Comparison of ENCODE assay signal across 8 cellular contexts in genomic region chr9:129109504-129109903, GRCh38. TPM values are rescaled to one million over a fixed set of nuclear protein-coding genes. Genes with fewer than 3 reads are reported as not detected.
DNase-seq lines count a peak whose midpoint lies in the region; ATAC-seq, FAIRE-seq and TF ChIP-seq lines count a peak whose summit lies in the region.

No MANE protein-coding gene starts in this region.

- no TSS peak for BruUV-seq in MCF 10A (replicated peaks; lab: Mats Ljungman, UMichigan)
- BruUV-seq in mammary epithelial cell (replicated peaks; lab: Mats Ljungman, UMichigan), result no TSS peak

- H3K4me1 Mint-ChIP-seq in MCF 10A (ENCODE audit: insufficient read depth, unreplicated experiment), result peaks cover 12% of the 10 kb centered on the region
- H3K4me1 Mint-ChIP-seq in activated CD4-positive, alpha-beta memory T cell treated with anti-CD3 and anti-CD28 coated beads for 36 hours (ENCODE audit: low read depth), result peaks cover 25% of the 10 kb centered on the region
- H3K4me1 Mint-ChIP-seq in glutamatergic neuron (ENCODE audit: low read depth, unreplicated experiment), result peaks cover 9% of the 10 kb centered on the region

- H3K27ac ChIP-seq in mammary epithelial cell (ENCODE audit: insufficient read depth, low read depth, low read length) (no peak overlapping the region), skeletal muscle tissue (ENCODE audit: low read depth, low read length) (peak overlapping the region; percentile 95), testis (no peak overlapping the region)

- TF ChIP-seq CTCF in MCF 10A (IDR thresholded peaks at IDR 0.05; ENCODE audit: unreplicated experiment), result no peak
- TF ChIP-seq CTCF in mammary epithelial cell (conservative IDR thresholded peaks at IDR 0.05 in 1 of 2, IDR thresholded peaks at IDR 0.05 in 1 of 2; ENCODE audit: extremely low read depth in 1 of 2, insufficient read depth in 1 of 2, low read depth in 1 of 2, low read length in 2 of 2), result no peak
- TF ChIP-seq CTCF in glutamatergic neuron (IDR thresholded peaks at IDR 0.05; ENCODE audit: partially characterized antibody, unreplicated experiment), result peak; percentile 32
- no peak for TF ChIP-seq CTCF in testis (IDR thresholded peaks at IDR 0.05)

- DNase-seq in MCF 10A (ENCODE audit: unreplicated experiment) (peak; percentile 61), mammary epithelial cell (no peak), glutamatergic neuron (peak; percentile 73), testis (no peak), HTR-8/SVneo (ENCODE audit: insufficient read length, low spot score) (no peak)
- DNase-seq in activated CD4-positive, alpha-beta memory T cell treated with anti-CD3 and anti-CD28 coated beads for 36 hours, result peak; percentile 40

- peak overlapping the region; percentile 48 for H3K27ac Mint-ChIP-seq in MCF 10A (ENCODE audit: low read depth, unreplicated experiment)
- H3K27ac Mint-ChIP-seq in activated CD4-positive, alpha-beta memory T cell treated with anti-CD3 and anti-CD28 coated beads for 36 hours, result no peak overlapping the region
- H3K27ac Mint-ChIP-seq in glutamatergic neuron (ENCODE audit: unreplicated experiment), result peak overlapping the region; percentile 94

- no peaks in the 10 kb centered on the region for H3K27me3 ChIP-seq in mammary epithelial cell (ENCODE audit: insufficient read depth, low read length)
- no peaks in the 10 kb centered on the region for H3K27me3 ChIP-seq in skeletal muscle tissue (ENCODE audit: control insufficient read depth in 3 of 3, insufficient read depth in 3 of 3, low read length in 3 of 3)
- H3K27me3 ChIP-seq in testis, result no peaks in the 10 kb centered on the region

- no peak overlapping the region for H3K4me2 ChIP-seq in mammary epithelial cell (ENCODE audit: insufficient read depth, low read depth, low read length)

- H3K36me3 ChIP-seq in mammary epithelial cell (ENCODE audit: insufficient read depth, low read length) (no peaks in the 10 kb centered on the region), skeletal muscle tissue (ENCODE audit: control insufficient read depth in 3 of 3, insufficient read depth in 3 of 3, low read length in 3 of 3) (peaks cover 13 to 17% (median 17%) of the 10 kb centered on the region in 3 donors), testis (ENCODE audit: low read depth, missing control alignments) (no peaks in the 10 kb centered on the region)

- CTCF ChIA-PET in MCF 10A (lab: Yijun Ruan, JAX) (interaction anchor here (1.7 kb wide), 1 partner anchor 22 kb away, joined by 4 read pairs; no protein-coding TSS in a partner anchor), mammary epithelial cell (lab: Charles Lee; ENCODE audit: low non-redundant PET) (no interaction called here)
- CTCF ChIA-PET in activated CD4-positive, alpha-beta memory T cell treated with anti-CD3 and anti-CD28 coated beads for 36 hours (lab: Charles Lee), result interaction anchor here (1.4 kb wide), 1 partner anchor 22 kb away, joined by 4 read pairs; no protein-coding TSS in a partner anchor

- dilution Hi-C loops in mammary epithelial cell (cut with HindIII; ENCODE audit: low sequenced_read_pairs), result no loop called here

- H3K9me3 Mint-ChIP-seq in MCF 10A (ENCODE audit: unreplicated experiment), result no peaks in the 10 kb centered on the region
- no peaks in the 10 kb centered on the region for H3K9me3 Mint-ChIP-seq in activated CD4-positive, alpha-beta memory T cell treated with anti-CD3 and anti-CD28 coated beads for 36 hours
- peaks cover 5% of the 10 kb centered on the region for H3K9me3 Mint-ChIP-seq in glutamatergic neuron (ENCODE audit: unreplicated experiment)

- no peaks in the 10 kb centered on the region for H4K20me1 ChIP-seq in mammary epithelial cell (ENCODE audit: insufficient read depth, low read length)

- H3K9ac ChIP-seq in mammary epithelial cell (ENCODE audit: insufficient read depth, low read length) (no peak overlapping the region), skeletal muscle tissue (ENCODE audit: low read depth in 1 of 3, low read length in 3 of 3) (peak overlapping the region; percentile 13 to 94 (median 55))

- WGBS in mammary epithelial cell (ENCODE audit: low coverage, missing lambda C conversion rate), result 72% methylated on average over 5 of the region's 7 CpGs
- WGBS in testis, 2 donors, result 69 to 71% methylated on average over 7 of the region's 7 CpGs

- POLR2A ChIA-PET in MCF 10A (lab: Yijun Ruan, JAX), result interaction anchor here (0.7 to 3.5 kb wide), 2 partner anchors 15 to 16 kb away, joined by 3 to 12 read pairs; no protein-coding TSS in a partner anchor
- POLR2A ChIA-PET in activated CD4-positive, alpha-beta memory T cell treated with anti-CD3 and anti-CD28 coated beads for 36 hours (lab: Charles Lee), result no interaction called here

- H3K27me3 Mint-ChIP-seq in MCF 10A (ENCODE audit: insufficient read depth, unreplicated experiment), result no peaks in the 10 kb centered on the region
- no peaks in the 10 kb centered on the region for H3K27me3 Mint-ChIP-seq in activated CD4-positive, alpha-beta memory T cell treated with anti-CD3 and anti-CD28 coated beads for 36 hours
- H3K27me3 Mint-ChIP-seq in glutamatergic neuron (ENCODE audit: unreplicated experiment), result peaks cover 12% of the 10 kb centered on the region

- H3K4me3 Mint-ChIP-seq in MCF 10A (ENCODE audit: unreplicated experiment) (peak overlapping the region; percentile 89), glutamatergic neuron (ENCODE audit: unreplicated experiment) (peak overlapping the region; percentile 83)
- H3K4me3 Mint-ChIP-seq in activated CD4-positive, alpha-beta memory T cell treated with anti-CD3 and anti-CD28 coated beads for 36 hours, result peak overlapping the region; percentile 94

- H3K4me1 ChIP-seq in mammary epithelial cell (ENCODE audit: insufficient read depth, low read length), result peaks cover 8% of the 10 kb centered on the region
- peaks cover 35 to 65% (median 40%) of the 10 kb centered on the region in 3 donors for H3K4me1 ChIP-seq in skeletal muscle tissue (ENCODE audit: control insufficient read depth in 3 of 3, insufficient read depth in 3 of 3, low read length in 3 of 3)
- peaks cover 21% of the 10 kb centered on the region for H3K4me1 ChIP-seq in testis

- H3K4me3 ChIP-seq in mammary epithelial cell (replicated peaks in 1 of 3; ENCODE audit: insufficient read depth in 1 of 3, low read depth in 2 of 3, low read length in 3 of 3), result no peak overlapping the region
- H3K4me3 ChIP-seq in skeletal muscle tissue (ENCODE audit: low read length in 3 of 3), result peak overlapping the region; percentile 85 to 88 (median 87)
- H3K4me3 ChIP-seq in testis, result no peak overlapping the region

- H3K9me3 ChIP-seq in mammary epithelial cell (replicated peaks; ENCODE audit: insufficient read depth, low read length), result no peaks in the 10 kb centered on the region
- H3K9me3 ChIP-seq in skeletal muscle tissue (ENCODE audit: control insufficient read depth in 3 of 3, low read length in 3 of 3), result no peaks in the 10 kb centered on the region
- H3K9me3 ChIP-seq in testis, result no peaks in the 10 kb centered on the region

- H3K36me3 Mint-ChIP-seq in MCF 10A (ENCODE audit: insufficient read depth, unreplicated experiment) (peaks cover 9% of the 10 kb centered on the region), glutamatergic neuron (ENCODE audit: unreplicated experiment) (no peaks in the 10 kb centered on the region)
- H3K36me3 Mint-ChIP-seq in activated CD4-positive, alpha-beta memory T cell treated with anti-CD3 and anti-CD28 coated beads for 36 hours, result no peaks in the 10 kb centered on the region

- no peak for TF ChIP-seq POLR2A in testis (IDR thresholded peaks at IDR 0.05)

- no peak for FAIRE-seq in HTR-8/SVneo (lab: Jason Lieb, UNC)

- intact Hi-C loops in MCF 10A (cut with micrococcal nuclease), result no loop called here
- intact Hi-C loops in mammary epithelial cell (cut with micrococcal nuclease), result no loop called here
- intact Hi-C loops in activated CD4-positive, alpha-beta memory T cell treated with anti-CD3 and anti-CD28 coated beads for 36 hours (cut with micrococcal nuclease), result no loop called here
- intact Hi-C loops in testis (cut with DNase I; ENCODE audit: low total_unique reads), result no loop called here

- in situ Hi-C loops in mammary epithelial cell (cut with MboI; ENCODE audit: low sequenced_read_pairs in 2 of 2), result no loop called here

- peaks cover 31% of the 10 kb centered on the region for H3K79me2 ChIP-seq in mammary epithelial cell (ENCODE audit: insufficient read depth, low read length)

- ATAC-seq in GM21825 (IDR thresholded peaks at IDR 0.05; ENCODE audit: unreplicated experiment), result no peak

- H2AFZ ChIP-seq in mammary epithelial cell (ENCODE audit: low read depth, low read length), result no peak overlapping the region

RNA-seq across cellular contexts. Expression of gene CRAT, which starts 1.1 kb away (rescaled TPM):
- 14.5 and 17.0 TPM in 2 replicates for total RNA-seq in MCF 10A (2022)
- 10 to 100 TPM; 11.1 to 17.7 TPM for total RNA-seq in mammary epithelial cell
- polyA plus RNA-seq in mammary epithelial cell, result 2.5 TPM
- polyA minus RNA-seq in mammary epithelial cell, result 0.52 TPM
- total RNA-seq in activated CD4-positive, alpha-beta memory T cell treated with anti-CD3 and anti-CD28 coated beads for 36 hours, result 10 to 100 TPM; 16.0 to 16.4 TPM
- total RNA-seq in glutamatergic neuron (ENCODE audit: unreplicated experiment), result 95.8 TPM
- 27.1 TPM for total RNA-seq in skeletal muscle tissue
- total RNA-seq in testis, result 100 to 1,000 TPM; 188 to 272 TPM
- 451 TPM for polyA plus RNA-seq in testis (ENCODE audit: insufficient read depth, low read depth, low replicate concordance)

RNA-seq across cellular contexts. Expression of gene PTPA, which starts 1.7 kb away (rescaled TPM):
- total RNA-seq in MCF 10A (2022) (90.8 and 91.8 TPM in 2 replicates), mammary epithelial cell (100 to 1,000 TPM in 1 of 2 donors, 10 to 100 TPM in 1; 73.7 to 122 TPM), glutamatergic neuron (ENCODE audit: unreplicated experiment) (166 TPM), skeletal muscle tissue (66.8 TPM), testis (100 to 1,000 TPM; 163 to 177 TPM)
- polyA plus RNA-seq in mammary epithelial cell (120 TPM), testis (ENCODE audit: insufficient read depth, low read depth, low replicate concordance) (268 TPM)
- 218 TPM for polyA minus RNA-seq in mammary epithelial cell
- 10 to 100 TPM; 74.6 to 76.3 TPM for total RNA-seq in activated CD4-positive, alpha-beta memory T cell treated with anti-CD3 and anti-CD28 coated beads for 36 hours

RNA-seq across cellular contexts. Expression of gene DOLPP1, which starts 28.6 kb away (rescaled TPM):
- total RNA-seq in MCF 10A (2022) (16.3 and 18.5 TPM in 2 replicates), mammary epithelial cell (10 to 100 TPM; 11.3 to 20.1 TPM), glutamatergic neuron (ENCODE audit: unreplicated experiment) (44.2 TPM), skeletal muscle tissue (5.2 TPM), testis (10 to 100 TPM; 14.0 to 14.4 TPM)
- polyA plus RNA-seq in mammary epithelial cell (16.8 TPM), testis (ENCODE audit: insufficient read depth, low read depth, low replicate concordance) (17.9 TPM)
- 17.3 TPM for polyA minus RNA-seq in mammary epithelial cell
- 10 to 100 TPM; 13.9 to 15.3 TPM for total RNA-seq in activated CD4-positive, alpha-beta memory T cell treated with anti-CD3 and anti-CD28 coated beads for 36 hours

Comparison
In these comparisons a context has a peak if more than half of its experiments do, and no peak if none do; other contexts are left out.
1. DNase-seq: peak in MCF 10A (single experiment), activated CD4-positive, alpha-beta memory T cell treated with anti-CD3 and anti-CD28 coated beads for 36 hours (single experiment) and glutamatergic neuron (single experiment); none in mammary epithelial cell (single experiment), testis (single experiment) and HTR-8/SVneo (single experiment).
2. H3K4me3 ChIP-seq: peak in skeletal muscle tissue (3 of 3); none in mammary epithelial cell (0 of 3) and testis (0 of 2).
3. Peak in every context shown above with its lines, with median percentiles within 50 percentile points of each other: H3K4me3 Mint-ChIP-seq.